Comparison of ENCODE assay signal across 11 cellular contexts in the genomic region with DNA sequence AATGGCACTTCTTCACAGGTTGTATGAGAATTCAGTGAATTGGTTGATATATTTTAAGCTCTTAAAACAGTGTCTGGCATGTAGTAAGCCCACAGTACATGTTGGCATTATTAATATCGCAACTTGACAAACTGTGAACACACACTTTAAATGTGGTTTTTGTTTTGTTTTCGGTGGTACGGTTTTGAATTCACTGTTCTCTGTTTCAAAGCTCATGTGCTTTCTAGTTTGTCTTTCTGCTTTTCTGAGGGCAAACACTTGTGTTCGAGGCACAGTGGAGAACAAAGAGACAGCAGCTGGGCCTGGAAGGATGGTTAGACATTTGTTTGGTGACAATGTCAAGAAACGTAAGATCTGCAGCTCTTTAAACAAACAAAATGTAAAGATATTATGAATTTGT.
A peak's percentile ranks its signal among the peaks of the same experiment; 100 is the strongest.
DNase-seq lines count a peak whose midpoint lies in the region; ATAC-seq and TF ChIP-seq lines count a peak whose summit lies in the region.
"Had no signal": no experiment of that assay in that cellular context is flagged by ENCODE, and none has a peak within 500 bp of the region (broad histone marks: within the 10 kb centered on the region; RNA-seq: fewer than 3 reads in every experiment).

No MANE protein-coding gene starts in this region.

- peak; percentile 100 for ATAC-seq in GM18517 (IDR thresholded peaks at IDR 0.05; ENCODE audit: unreplicated experiment)
- ATAC-seq in GM21515 (IDR thresholded peaks at IDR 0.05; ENCODE audit: unreplicated experiment): peak; percentile 88
- peak; percentile 70 for ATAC-seq in HG03108 (IDR thresholded peaks at IDR 0.05; ENCODE audit: unreplicated experiment)
- no peak for ATAC-seq in foreskin keratinocyte
- ATAC-seq: body of pancreas had no signal

- no peaks in the 10 kb centered on the region for H3K4me1 ChIP-seq in foreskin keratinocyte
- H3K4me1 ChIP-seq: body of pancreas, SJCRH30 had no signal

- H3K27ac ChIP-seq in foreskin keratinocyte: no peak overlapping the region
- H3K27ac ChIP-seq: body of pancreas, SJCRH30 had no signal

- in situ Hi-C loops in KBM-7 (cut with MboI; ENCODE audit: low pct_unique_long_range_greater_than_20kb, low sequenced_read_pairs): no loop called here

- H3K27me3 ChIP-seq in foreskin keratinocyte: no peaks in the 10 kb centered on the region
- H3K27me3 ChIP-seq: body of pancreas, SJCRH30 had no signal

- peak; percentile 75 for DNase-seq in NCI-H69 (lab: John Stamatoyannopoulos, UW)
- no peak for DNase-seq in hepatic stellate cell (ENCODE audit: low spot score)
- no peak for DNase-seq in activated CD4-positive, alpha-beta T cell treated with anti-CD3 and anti-CD28 coated beads, Interleukin-2, amount 50 U/mL, for 48 hours
- no peak for DNase-seq in foreskin keratinocyte
- no peak for DNase-seq in KBM-7
- DNase-seq: body of pancreas; CD4-positive, alpha-beta memory T cell; SJCRH30 had no signal

- no peak for TF ChIP-seq CTCF in foreskin keratinocyte (conservative IDR thresholded peaks at IDR 0.05)
